ENCODE assay signal across 1 cellular context in the genomic region with DNA sequence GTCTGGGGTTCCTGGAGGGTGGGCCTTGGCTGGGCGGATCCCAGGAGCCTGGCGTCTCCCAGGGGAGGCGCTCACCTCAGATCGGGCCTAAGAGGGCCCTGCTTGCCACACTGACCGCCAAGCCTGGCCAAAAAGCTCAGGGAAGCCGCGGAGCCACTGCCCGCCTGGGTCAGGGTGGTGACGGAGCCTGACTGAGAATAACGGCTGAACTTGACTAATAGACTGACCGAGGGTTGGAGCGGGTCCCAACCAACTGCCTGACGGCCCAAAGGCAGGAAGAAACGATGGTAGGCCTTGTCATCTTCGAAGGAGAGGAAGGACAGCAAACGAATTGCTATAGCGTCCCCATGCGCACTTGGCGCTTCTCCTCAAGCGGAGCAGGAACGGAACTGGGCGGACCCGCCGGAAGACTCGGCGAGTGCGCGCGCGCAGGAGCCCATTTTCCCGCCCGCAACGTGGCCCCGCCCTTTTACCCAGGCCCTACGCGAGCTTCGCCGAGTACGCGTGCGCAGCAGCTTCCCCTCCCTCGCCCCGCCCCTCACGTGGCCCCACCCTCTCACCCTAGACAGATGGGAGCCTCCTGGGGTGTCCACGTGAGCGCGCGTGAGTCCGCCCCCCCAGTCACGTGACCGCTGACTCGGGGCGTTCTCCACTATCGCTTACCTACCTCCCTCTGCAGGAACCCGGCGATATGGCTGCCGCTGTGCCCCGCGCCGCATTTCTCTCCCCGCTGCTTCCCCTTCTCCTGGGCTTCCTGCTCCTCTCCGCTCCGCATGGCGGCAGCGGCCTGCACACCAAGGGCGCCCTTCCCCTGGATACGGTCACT.
TF ChIP-seq lines count a peak whose summit lies in the region.

A gene (plus strand): TSS at position 652 of the 826 bp plus-strand sequence. CDS start 40 bp downstream, at position 692.
A gene (minus strand): TSS at position 391 of the 826 bp plus-strand sequence. CDS start 7,895 bp downstream, outside the sequence.

TF ChIP-seq in HepG2, 621 proteins besides CTCF, POLR2A, EP300 and RAD21 (continued from another document and continues in another):
- no peak for TF ChIP-seq SRSF4 (IDR thresholded peaks at IDR 0.05; ENCODE audit: low read depth, low read length, poor library complexity, severe bottlenecking)
- TF ChIP-seq EEA1 (CRISPR knock-in tag; IDR thresholded peaks at IDR 0.05; ENCODE audit: borderline replicate concordance) = peak; percentile 69; the same call in 1 of the 2 replicates
- peak; percentile 72 for TF ChIP-seq ZNF567 (CRISPR knock-in tag; IDR thresholded peaks at IDR 0.05; ENCODE audit: borderline replicate concordance)
- TF ChIP-seq MED1 (CRISPR knock-in tag; IDR thresholded peaks at IDR 0.05) = peak; percentile 38; the same call in 1 of the 2 replicates
- TF ChIP-seq, protein P1, sequence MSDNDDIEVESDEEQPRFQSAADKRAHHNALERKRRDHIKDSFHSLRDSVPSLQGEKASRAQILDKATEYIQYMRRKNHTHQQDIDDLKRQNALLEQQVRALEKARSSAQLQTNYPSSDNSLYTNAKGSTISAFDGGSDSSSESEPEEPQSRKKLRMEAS (IDR thresholded peaks at IDR 0.05) = peak; percentile 95
- TF ChIP-seq ADNP (CRISPR knock-in tag; IDR thresholded peaks at IDR 0.05) = no peak
- no peak for TF ChIP-seq MYNN (CRISPR knock-in tag; IDR thresholded peaks at IDR 0.05; ENCODE audit: low read depth)
- TF ChIP-seq, protein P2, sequence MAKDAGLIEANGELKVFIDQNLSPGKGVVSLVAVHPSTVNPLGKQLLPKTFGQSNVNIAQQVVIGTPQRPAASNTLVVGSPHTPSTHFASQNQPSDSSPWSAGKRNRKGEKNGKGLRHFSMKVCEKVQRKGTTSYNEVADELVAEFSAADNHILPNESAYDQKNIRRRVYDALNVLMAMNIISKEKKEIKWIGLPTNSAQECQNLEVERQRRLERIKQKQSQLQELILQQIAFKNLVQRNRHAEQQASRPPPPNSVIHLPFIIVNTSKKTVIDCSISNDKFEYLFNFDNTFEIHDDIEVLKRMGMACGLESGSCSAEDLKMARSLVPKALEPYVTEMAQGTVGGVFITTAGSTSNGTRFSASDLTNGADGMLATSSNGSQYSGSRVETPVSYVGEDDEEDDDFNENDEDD (CRISPR knock-in tag; IDR thresholded peaks at IDR 0.05; ENCODE audit: borderline replicate concordance) = peak; percentile 99
- TF ChIP-seq, protein P3, sequence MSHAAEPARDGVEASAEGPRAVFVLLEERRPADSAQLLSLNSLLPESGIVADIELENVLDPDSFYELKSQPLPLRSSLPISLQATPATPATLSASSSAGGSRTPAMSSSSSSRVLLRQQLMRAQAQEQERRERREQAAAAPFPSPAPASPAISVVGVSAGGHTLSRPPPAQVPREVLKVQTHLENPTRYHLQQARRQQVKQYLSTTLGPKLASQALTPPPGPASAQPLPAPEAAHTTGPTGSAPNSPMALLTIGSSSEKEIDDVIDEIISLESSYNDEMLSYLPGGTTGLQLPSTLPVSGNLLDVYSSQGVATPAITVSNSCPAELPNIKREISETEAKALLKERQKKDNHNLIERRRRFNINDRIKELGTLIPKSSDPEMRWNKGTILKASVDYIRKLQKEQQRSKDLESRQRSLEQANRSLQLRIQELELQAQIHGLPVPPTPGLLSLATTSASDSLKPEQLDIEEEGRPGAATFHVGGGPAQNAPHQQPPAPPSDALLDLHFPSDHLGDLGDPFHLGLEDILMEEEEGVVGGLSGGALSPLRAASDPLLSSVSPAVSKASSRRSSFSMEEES (CRISPR knock-in tag; IDR thresholded peaks at IDR 0.05) = peak; percentile 95
- TF ChIP-seq, protein P4, sequence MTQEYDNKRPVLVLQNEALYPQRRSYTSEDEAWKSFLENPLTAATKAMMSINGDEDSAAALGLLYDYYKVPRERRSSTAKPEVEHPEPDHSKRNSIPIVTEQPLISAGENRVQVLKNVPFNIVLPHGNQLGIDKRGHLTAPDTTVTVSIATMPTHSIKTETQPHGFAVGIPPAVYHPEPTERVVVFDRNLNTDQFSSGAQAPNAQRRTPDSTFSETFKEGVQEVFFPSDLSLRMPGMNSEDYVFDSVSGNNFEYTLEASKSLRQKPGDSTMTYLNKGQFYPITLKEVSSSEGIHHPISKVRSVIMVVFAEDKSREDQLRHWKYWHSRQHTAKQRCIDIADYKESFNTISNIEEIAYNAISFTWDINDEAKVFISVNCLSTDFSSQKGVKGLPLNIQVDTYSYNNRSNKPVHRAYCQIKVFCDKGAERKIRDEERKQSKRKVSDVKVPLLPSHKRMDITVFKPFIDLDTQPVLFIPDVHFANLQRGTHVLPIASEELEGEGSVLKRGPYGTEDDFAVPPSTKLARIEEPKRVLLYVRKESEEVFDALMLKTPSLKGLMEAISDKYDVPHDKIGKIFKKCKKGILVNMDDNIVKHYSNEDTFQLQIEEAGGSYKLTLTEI (CRISPR knock-in tag; conservative IDR thresholded peaks at IDR 0.05) = no peak
- TF ChIP-seq ZNF317 (CRISPR knock-in tag; IDR thresholded peaks at IDR 0.05) = peak; percentile 70; the same call in 1 of the 2 replicates
- peak; percentile 73 for TF ChIP-seq ZSCAN21 (CRISPR knock-in tag; IDR thresholded peaks at IDR 0.05; ENCODE audit: borderline replicate concordance)
- TF ChIP-seq, protein P5, sequence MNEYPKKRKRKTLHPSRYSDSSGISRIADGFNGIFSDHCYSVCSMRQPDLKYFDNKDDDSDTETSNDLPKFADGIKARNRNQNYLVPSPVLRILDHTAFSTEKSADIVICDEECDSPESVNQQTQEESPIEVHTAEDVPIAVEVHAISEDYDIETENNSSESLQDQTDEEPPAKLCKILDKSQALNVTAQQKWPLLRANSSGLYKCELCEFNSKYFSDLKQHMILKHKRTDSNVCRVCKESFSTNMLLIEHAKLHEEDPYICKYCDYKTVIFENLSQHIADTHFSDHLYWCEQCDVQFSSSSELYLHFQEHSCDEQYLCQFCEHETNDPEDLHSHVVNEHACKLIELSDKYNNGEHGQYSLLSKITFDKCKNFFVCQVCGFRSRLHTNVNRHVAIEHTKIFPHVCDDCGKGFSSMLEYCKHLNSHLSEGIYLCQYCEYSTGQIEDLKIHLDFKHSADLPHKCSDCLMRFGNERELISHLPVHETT (CRISPR knock-in tag; conservative IDR thresholded peaks at IDR 0.05) = no peak; the same call in none of the 2 replicates
- TF ChIP-seq AHR (CRISPR knock-in tag; IDR thresholded peaks at IDR 0.05) = 0 out of 2 replicates have a peak, but pooled peaks have one; percentile 21
- TF ChIP-seq, protein P6, sequence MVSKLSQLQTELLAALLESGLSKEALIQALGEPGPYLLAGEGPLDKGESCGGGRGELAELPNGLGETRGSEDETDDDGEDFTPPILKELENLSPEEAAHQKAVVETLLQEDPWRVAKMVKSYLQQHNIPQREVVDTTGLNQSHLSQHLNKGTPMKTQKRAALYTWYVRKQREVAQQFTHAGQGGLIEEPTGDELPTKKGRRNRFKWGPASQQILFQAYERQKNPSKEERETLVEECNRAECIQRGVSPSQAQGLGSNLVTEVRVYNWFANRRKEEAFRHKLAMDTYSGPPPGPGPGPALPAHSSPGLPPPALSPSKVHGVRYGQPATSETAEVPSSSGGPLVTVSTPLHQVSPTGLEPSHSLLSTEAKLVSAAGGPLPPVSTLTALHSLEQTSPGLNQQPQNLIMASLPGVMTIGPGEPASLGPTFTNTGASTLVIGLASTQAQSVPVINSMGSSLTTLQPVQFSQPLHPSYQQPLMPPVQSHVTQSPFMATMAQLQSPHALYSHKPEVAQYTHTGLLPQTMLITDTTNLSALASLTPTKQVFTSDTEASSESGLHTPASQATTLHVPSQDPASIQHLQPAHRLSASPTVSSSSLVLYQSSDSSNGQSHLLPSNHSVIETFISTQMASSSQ (IDR thresholded peaks at IDR 0.05; ENCODE audit: low read depth) = no peak
- TF ChIP-seq, protein P6 (CRISPR knock-in tag; IDR thresholded peaks at IDR 0.05; ENCODE audit: borderline replicate concordance) = peak; percentile 23; the same call in 1 of the 2 replicates
- peak; percentile 26; the same call in 1 of the 2 replicates for TF ChIP-seq ZNF225 (CRISPR knock-in tag; IDR thresholded peaks at IDR 0.05)
- peak; percentile 68; the same call in 1 of the 2 replicates for TF ChIP-seq SRY (CRISPR knock-in tag; IDR thresholded peaks at IDR 0.05)
- TF ChIP-seq ARID2 (CRISPR knock-in tag; IDR thresholded peaks at IDR 0.05; ENCODE audit: borderline replicate concordance) = peak; percentile 63
- peak; percentile 8; the same call in 1 of the 2 replicates for TF ChIP-seq ZNF768 (CRISPR knock-in tag; IDR thresholded peaks at IDR 0.05)
- TF ChIP-seq RFXAP (CRISPR knock-in tag; IDR thresholded peaks at IDR 0.05; ENCODE audit: borderline replicate concordance) = peak; percentile 51; the same call in 1 of the 2 replicates
- 0 out of 2 replicates have a peak, but pooled peaks have one; percentile 51 for TF ChIP-seq ZNF816 (CRISPR knock-in tag; IDR thresholded peaks at IDR 0.05; ENCODE audit: borderline replicate concordance)
- TF ChIP-seq, protein P7, sequence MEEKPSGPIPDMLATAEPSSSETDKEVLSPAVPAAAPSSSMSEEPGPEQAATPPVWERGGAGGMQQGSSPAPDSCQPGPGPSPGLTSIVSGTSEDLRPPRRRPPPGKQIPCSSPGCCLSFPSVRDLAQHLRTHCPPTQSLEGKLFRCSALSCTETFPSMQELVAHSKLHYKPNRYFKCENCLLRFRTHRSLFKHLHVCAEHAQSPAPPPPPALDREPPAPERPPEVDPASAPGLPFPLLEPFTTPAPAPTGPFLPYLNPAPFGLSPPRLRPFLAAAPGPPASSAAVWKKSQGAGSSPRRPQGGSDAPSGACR (CRISPR knock-in tag; IDR thresholded peaks at IDR 0.05) = peak; percentile 20; the same call in 1 of the 2 replicates
- TF ChIP-seq ZNF234 (CRISPR knock-in tag; conservative IDR thresholded peaks at IDR 0.05) = 0 out of 2 replicates have a peak, but pooled peaks have one; percentile 41
- TF ChIP-seq GATAD2A (CRISPR knock-in tag; IDR thresholded peaks at IDR 0.05) = peak; percentile 23
- peak; percentile 100 for TF ChIP-seq BHLHE40 (IDR thresholded peaks at IDR 0.05; ENCODE audit: low read length)
- TF ChIP-seq SATB2 (CRISPR knock-in tag; IDR thresholded peaks at IDR 0.05) = peak; percentile 54; the same call in 1 of the 2 replicates
- TF ChIP-seq ZFP90 (CRISPR knock-in tag; IDR thresholded peaks at IDR 0.05; ENCODE audit: borderline replicate concordance) = no peak; the same call in 1 of the 2 replicates
- TF ChIP-seq ZNF558 (CRISPR knock-in tag; IDR thresholded peaks at IDR 0.05; ENCODE audit: borderline replicate concordance) = no peak
- no peak for TF ChIP-seq ZSCAN22 (CRISPR knock-in tag; IDR thresholded peaks at IDR 0.05)
- TF ChIP-seq, protein P8, sequence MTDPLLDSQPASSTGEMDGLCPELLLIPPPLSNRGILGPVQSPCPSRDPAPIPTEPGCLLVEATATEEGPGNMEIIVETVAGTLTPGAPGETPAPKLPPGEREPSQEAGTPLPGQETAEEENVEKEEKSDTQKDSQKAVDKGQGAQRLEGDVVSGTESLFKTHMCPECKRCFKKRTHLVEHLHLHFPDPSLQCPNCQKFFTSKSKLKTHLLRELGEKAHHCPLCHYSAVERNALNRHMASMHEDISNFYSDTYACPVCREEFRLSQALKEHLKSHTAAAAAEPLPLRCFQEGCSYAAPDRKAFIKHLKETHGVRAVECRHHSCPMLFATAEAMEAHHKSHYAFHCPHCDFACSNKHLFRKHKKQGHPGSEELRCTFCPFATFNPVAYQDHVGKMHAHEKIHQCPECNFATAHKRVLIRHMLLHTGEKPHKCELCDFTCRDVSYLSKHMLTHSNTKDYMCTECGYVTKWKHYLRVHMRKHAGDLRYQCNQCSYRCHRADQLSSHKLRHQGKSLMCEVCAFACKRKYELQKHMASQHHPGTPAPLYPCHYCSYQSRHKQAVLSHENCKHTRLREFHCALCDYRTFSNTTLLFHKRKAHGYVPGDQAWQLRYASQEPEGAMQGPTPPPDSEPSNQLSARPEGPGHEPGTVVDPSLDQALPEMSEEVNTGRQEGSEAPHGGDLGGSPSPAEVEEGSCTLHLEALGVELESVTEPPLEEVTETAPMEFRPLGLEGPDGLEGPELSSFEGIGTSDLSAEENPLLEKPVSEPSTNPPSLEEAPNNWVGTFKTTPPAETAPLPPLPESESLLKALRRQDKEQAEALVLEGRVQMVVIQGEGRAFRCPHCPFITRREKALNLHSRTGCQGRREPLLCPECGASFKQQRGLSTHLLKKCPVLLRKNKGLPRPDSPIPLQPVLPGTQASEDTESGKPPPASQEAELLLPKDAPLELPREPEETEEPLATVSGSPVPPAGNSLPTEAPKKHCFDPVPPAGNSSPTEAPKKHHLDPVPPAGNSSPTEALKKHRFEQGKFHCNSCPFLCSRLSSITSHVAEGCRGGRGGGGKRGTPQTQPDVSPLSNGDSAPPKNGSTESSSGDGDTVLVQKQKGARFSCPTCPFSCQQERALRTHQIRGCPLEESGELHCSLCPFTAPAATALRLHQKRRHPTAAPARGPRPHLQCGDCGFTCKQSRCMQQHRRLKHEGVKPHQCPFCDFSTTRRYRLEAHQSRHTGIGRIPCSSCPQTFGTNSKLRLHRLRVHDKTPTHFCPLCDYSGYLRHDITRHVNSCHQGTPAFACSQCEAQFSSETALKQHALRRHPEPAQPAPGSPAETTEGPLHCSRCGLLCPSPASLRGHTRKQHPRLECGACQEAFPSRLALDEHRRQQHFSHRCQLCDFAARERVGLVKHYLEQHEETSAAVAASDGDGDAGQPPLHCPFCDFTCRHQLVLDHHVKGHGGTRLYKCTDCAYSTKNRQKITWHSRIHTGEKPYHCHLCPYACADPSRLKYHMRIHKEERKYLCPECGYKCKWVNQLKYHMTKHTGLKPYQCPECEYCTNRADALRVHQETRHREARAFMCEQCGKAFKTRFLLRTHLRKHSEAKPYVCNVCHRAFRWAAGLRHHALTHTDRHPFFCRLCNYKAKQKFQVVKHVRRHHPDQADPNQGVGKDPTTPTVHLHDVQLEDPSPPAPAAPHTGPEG (CRISPR knock-in tag; IDR thresholded peaks at IDR 0.05) = peak; percentile 84
- no peak for TF ChIP-seq SRSF9 (IDR thresholded peaks at IDR 0.05; ENCODE audit: borderline replicate concordance, insufficient read depth, low read depth, low read length, poor library complexity, severe bottlenecking)
- TF ChIP-seq, protein P9, sequence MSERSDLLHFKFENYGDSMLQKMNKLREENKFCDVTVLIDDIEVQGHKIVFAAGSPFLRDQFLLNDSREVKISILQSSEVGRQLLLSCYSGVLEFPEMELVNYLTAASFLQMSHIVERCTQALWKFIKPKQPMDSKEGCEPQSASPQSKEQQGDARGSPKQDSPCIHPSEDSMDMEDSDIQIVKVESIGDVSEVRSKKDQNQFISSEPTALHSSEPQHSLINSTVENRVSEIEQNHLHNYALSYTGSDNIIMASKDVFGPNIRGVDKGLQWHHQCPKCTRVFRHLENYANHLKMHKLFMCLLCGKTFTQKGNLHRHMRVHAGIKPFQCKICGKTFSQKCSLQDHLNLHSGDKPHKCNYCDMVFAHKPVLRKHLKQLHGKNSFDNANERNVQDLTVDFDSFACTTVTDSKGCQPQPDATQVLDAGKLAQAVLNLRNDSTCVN (CRISPR knock-in tag; IDR thresholded peaks at IDR 0.05; ENCODE audit: borderline replicate concordance) = peak; percentile 1; the same call in 1 of the 2 replicates
